ENCODE assay signal across 1 cellular context in genomic region chr20:53905019-53905847, GRCh38.
TF ChIP-seq lines count a peak whose summit lies in the region.

No MANE protein-coding gene starts in this region.

TF ChIP-seq in GM12878, 131 proteins besides CTCF, POLR2A, EP300 and RAD21 (continued from another document and continues in another):
- TF ChIP-seq ZNF592 (IDR thresholded peaks at IDR 0.05) (no peak), TCF12 (IDR thresholded peaks at IDR 0.05; ENCODE audit: low read depth, low read length) (peak; percentile 30; the same call in 1 of the 2 replicates), ZBTB11 (CRISPR knock-in tag; IDR thresholded peaks at IDR 0.05) (no peak), RBBP5 (conservative IDR thresholded peaks at IDR 0.05) (no peak), BMI1 (IDR thresholded peaks at IDR 0.05; ENCODE audit: borderline replicate concordance) (no peak), MEF2A (IDR thresholded peaks at IDR 0.05; ENCODE audit: insufficient read depth, low read depth, low read length) (no peak), STAT1 (conservative IDR thresholded peaks at IDR 0.05) (no peak), FOXK2 (IDR thresholded peaks at IDR 0.05) (no peak), E2F8 (IDR thresholded peaks at IDR 0.05; ENCODE audit: low read depth, partially characterized antibody) (no peak), ZNF24 (IDR thresholded peaks at IDR 0.05) (no peak), PAX8 (IDR thresholded peaks at IDR 0.05) (no peak), EZH2 (IDR thresholded peaks at IDR 0.05; ENCODE audit: borderline replicate concordance, control insufficient read depth, low read depth, low read length) (no peak), JUNB (IDR thresholded peaks at IDR 0.05) (no peak), ZZZ3 (IDR thresholded peaks at IDR 0.05; ENCODE audit: control insufficient read depth, insufficient read length, low read depth) (no peak), ESRRA (IDR thresholded peaks at IDR 0.05; ENCODE audit: low read length) (no peak), NRF1 (conservative IDR thresholded peaks at IDR 0.05; ENCODE audit: low read depth, low read length) (no peak), TARDBP (IDR thresholded peaks at IDR 0.05; ENCODE audit: borderline replicate concordance) (no peak), ZNF217 (IDR thresholded peaks at IDR 0.05) (no peak), BHLHE40 (IDR thresholded peaks at IDR 0.05; ENCODE audit: borderline replicate concordance in 1 of 2, low read depth in 2 of 2, low read length in 1 of 2) (no peak; a peak in 1 of 4 replicates), RB1 (IDR thresholded peaks at IDR 0.05; ENCODE audit: borderline replicate concordance) (0 out of 2 replicates have a peak, but pooled peaks have one; percentile 15), BCLAF1 (IDR thresholded peaks at IDR 0.05) (no peak), DPF2 (IDR thresholded peaks at IDR 0.05) (peak; percentile 53; the same call in 1 of the 2 replicates), CBX3 (IDR thresholded peaks at IDR 0.05; ENCODE audit: borderline replicate concordance, low read depth) (no peak), ZNF622 (IDR thresholded peaks at IDR 0.05) (no peak), IKZF2 (IDR thresholded peaks at IDR 0.05) (peak; percentile 79 to 82), TBL1XR1 (IDR thresholded peaks at IDR 0.05; ENCODE audit: low read depth, low read length) (no peak), SIN3A (IDR thresholded peaks at IDR 0.05; ENCODE audit: low read depth, low read length) (no peak), MEF2B (IDR thresholded peaks at IDR 0.05; ENCODE audit: partially characterized antibody, poor library complexity, severe bottlenecking) (peak; percentile 95), RUNX3 (IDR thresholded peaks at IDR 0.05; ENCODE audit: low read length) (peak; percentile 82), ATF7 (IDR thresholded peaks at IDR 0.05; ENCODE audit: low read depth) (peak; percentile 63), LARP7 (IDR thresholded peaks at IDR 0.05) (no peak), WRNIP1 (IDR thresholded peaks at IDR 0.05; ENCODE audit: borderline replicate concordance, low read depth, low read length) (no peak), RAD51 (IDR thresholded peaks at IDR 0.05) (no peak), ZNF384 (IDR thresholded peaks at IDR 0.05; ENCODE audit: borderline replicate concordance, low read depth, low read length) (no peak), FOS (IDR thresholded peaks at IDR 0.05; ENCODE audit: borderline replicate concordance, extremely low read depth, insufficient read length) (no peak), BRCA1 (IDR thresholded peaks at IDR 0.05; ENCODE audit: low read depth, low read length) (no peak), CREM (IDR thresholded peaks at IDR 0.05; ENCODE audit: low read depth) (peak; percentile 49; the same call in 1 of the 2 replicates), NR2C1 (IDR thresholded peaks at IDR 0.05) (no peak), IRF4 (IDR thresholded peaks at IDR 0.05; ENCODE audit: low read depth, low read length) (no peak), HDAC2 (IDR thresholded peaks at IDR 0.05) (no peak)
- TF ChIP-seq, protein P1, sequence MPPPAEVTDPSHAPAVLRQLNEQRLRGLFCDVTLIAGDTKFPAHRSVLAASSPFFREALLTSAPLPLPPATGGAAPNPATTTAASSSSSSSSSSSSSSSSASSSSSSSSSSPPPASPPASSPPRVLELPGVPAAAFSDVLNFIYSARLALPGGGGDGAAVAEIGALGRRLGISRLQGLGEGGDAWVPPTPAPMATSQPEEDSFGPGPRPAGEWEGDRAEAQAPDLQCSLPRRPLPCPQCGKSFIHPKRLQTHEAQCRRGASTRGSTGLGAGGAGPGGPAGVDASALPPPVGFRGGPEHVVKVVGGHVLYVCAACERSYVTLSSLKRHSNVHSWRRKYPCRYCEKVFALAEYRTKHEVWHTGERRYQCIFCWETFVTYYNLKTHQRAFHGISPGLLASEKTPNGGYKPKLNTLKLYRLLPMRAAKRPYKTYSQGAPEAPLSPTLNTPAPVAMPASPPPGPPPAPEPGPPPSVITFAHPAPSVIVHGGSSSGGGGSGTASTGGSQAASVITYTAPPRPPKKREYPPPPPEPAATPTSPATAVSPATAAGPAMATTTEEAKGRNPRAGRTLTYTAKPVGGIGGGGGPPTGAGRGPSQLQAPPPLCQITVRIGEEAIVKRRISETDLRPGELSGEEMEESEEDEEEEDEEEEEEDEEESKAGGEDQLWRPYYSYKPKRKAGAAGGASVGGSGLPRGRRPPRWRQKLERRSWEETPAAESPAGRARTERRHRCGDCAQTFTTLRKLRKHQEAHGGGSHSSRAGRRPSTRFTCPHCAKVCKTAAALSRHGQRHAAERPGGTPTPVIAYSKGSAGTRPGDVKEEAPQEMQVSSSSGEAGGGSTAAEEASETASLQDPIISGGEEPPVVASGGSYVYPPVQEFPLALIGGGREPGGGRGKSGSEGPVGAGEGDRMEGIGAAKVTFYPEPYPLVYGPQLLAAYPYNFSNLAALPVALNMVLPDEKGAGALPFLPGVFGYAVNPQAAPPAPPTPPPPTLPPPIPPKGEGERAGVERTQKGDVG (CRISPR knock-in tag; IDR thresholded peaks at IDR 0.05), result no peak
- TF ChIP-seq, protein P2, sequence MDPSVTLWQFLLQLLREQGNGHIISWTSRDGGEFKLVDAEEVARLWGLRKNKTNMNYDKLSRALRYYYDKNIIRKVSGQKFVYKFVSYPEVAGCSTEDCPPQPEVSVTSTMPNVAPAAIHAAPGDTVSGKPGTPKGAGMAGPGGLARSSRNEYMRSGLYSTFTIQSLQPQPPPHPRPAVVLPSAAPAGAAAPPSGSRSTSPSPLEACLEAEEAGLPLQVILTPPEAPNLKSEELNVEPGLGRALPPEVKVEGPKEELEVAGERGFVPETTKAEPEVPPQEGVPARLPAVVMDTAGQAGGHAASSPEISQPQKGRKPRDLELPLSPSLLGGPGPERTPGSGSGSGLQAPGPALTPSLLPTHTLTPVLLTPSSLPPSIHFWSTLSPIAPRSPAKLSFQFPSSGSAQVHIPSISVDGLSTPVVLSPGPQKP (IDR thresholded peaks at IDR 0.05; ENCODE audit: low read depth, low read length), result no peak
- TF ChIP-seq, protein P3, sequence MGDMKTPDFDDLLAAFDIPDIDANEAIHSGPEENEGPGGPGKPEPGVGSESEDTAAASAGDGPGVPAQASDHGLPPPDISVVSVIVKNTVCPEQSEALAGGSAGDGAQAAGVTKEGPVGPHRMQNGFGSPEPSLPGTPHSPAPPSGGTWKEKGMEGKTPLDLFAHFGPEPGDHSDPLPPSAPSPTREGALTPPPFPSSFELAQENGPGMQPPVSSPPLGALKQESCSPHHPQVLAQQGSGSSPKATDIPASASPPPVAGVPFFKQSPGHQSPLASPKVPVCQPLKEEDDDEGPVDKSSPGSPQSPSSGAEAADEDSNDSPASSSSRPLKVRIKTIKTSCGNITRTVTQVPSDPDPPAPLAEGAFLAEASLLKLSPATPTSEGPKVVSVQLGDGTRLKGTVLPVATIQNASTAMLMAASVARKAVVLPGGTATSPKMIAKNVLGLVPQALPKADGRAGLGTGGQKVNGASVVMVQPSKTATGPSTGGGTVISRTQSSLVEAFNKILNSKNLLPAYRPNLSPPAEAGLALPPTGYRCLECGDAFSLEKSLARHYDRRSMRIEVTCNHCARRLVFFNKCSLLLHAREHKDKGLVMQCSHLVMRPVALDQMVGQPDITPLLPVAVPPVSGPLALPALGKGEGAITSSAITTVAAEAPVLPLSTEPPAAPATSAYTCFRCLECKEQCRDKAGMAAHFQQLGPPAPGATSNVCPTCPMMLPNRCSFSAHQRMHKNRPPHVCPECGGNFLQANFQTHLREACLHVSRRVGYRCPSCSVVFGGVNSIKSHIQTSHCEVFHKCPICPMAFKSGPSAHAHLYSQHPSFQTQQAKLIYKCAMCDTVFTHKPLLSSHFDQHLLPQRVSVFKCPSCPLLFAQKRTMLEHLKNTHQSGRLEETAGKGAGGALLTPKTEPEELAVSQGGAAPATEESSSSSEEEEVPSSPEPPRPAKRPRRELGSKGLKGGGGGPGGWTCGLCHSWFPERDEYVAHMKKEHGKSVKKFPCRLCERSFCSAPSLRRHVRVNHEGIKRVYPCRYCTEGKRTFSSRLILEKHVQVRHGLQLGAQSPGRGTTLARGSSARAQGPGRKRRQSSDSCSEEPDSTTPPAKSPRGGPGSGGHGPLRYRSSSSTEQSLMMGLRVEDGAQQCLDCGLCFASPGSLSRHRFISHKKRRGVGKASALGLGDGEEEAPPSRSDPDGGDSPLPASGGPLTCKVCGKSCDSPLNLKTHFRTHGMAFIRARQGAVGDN (IDR thresholded peaks at IDR 0.05), result peak; percentile 45
